Comparison of ENCODE assay signal across 27 cellular contexts in genomic region chr2:77778917-77779316, GRCh38.
"Had no signal": no experiment of that assay in that cellular context is flagged by ENCODE, and none has a peak within 500 bp of the region (broad histone marks: within the 10 kb centered on the region; RNA-seq: fewer than 3 reads in every experiment).

No MANE protein-coding gene starts in this region.

- H3K4me1 Mint-ChIP-seq: activated CD4-positive, alpha-beta T cell treated with anti-CD3 and anti-CD28 coated beads for 36 hours; nephron; stimulated activated effector memory CD8-positive, alpha-beta T cell treated with anti-CD3 and anti-CD28 coated beads, Interleukin-12 subunit alpha, Interleukin-12 subunit beta, amount 100 ng/mL, for 72 hours; stimulated activated naive CD8-positive, alpha-beta T cell treated with anti-CD3 and anti-CD28 coated beads, Interleukin-15, amount 100 ng/mL, for 72 hours had no signal

- FAIRE-seq: endothelial cell of umbilical vein had no signal

- H2AFZ ChIP-seq: hepatocyte had no signal

- H3K9me3 ChIP-seq: neutrophil, ovary, upper lobe of left lung, vagina had no signal

- H3K79me2 ChIP-seq: hepatocyte had no signal

- H3K4me2 ChIP-seq: hepatocyte had no signal

- DNase-seq: activated CD4-positive, alpha-beta T cell treated with anti-CD3 and anti-CD28 coated beads for 36 hours; activated CD4-positive, alpha-beta T cell treated with anti-CD3 and anti-CD28 coated beads, Interleukin-2, amount 50 U/mL, for 4 hours; activated CD4-positive, CD25-positive, alpha-beta regulatory T cell; activated naive CD4-positive, alpha-beta T cell; activated T-cell treated with anti-CD3 and anti-CD28 coated beads for 4 hours; activated T-cell treated with anti-CD3 and anti-CD28 coated beads, Interleukin-2, amount 50 U/mL, for 72 hours; central memory CD4-positive, alpha-beta T cell; islet precursor cell; left cardiac atrium; left ventricle myocardium superior; ovary; stimulated activated CD4-positive, alpha-beta T cell treated with anti-CD3 and anti-CD28 coated beads, Interleukin-12 subunit alpha, Interleukin-12 subunit beta, amount 100 ng/mL, for 4 hours; stimulated activated CD4-positive, alpha-beta T cell treated with anti-CD3 and anti-CD28 coated beads, Interleukin-4, amount 100 ng/mL, for 24 hours; stimulated activated naive CD8-positive, alpha-beta T cell treated with anti-CD3 and anti-CD28 coated beads, Interleukin-15, amount 100 ng/mL, for 72 hours had no signal

- H3K4me3 ChIP-seq: breast epithelium, gastroesophageal sphincter, hepatocyte, ovary, skin epidermis, upper lobe of left lung, vagina had no signal

- H3K36me3 Mint-ChIP-seq: stimulated activated effector memory CD8-positive, alpha-beta T cell treated with anti-CD3 and anti-CD28 coated beads, Interleukin-12 subunit alpha, Interleukin-12 subunit beta, amount 100 ng/mL, for 72 hours had no signal

- H3K27ac Mint-ChIP-seq: activated CD4-positive, alpha-beta T cell treated with anti-CD3 and anti-CD28 coated beads for 36 hours; activated naive CD4-positive, alpha-beta T cell treated with anti-CD3 and anti-CD28 coated beads, Interleukin-2, amount 50 U/mL, for 72 hours; activated T-cell treated with anti-CD3 and anti-CD28 coated beads, Interleukin-2, amount 50 U/mL, for 72 hours; progenitor cell of endocrine pancreas; stimulated activated effector memory CD8-positive, alpha-beta T cell treated with anti-CD3 and anti-CD28 coated beads, Interleukin-12 subunit alpha, Interleukin-12 subunit beta, amount 100 ng/mL, for 72 hours; stimulated activated naive CD8-positive, alpha-beta T cell treated with anti-CD3 and anti-CD28 coated beads, Interleukin-15, amount 100 ng/mL, for 72 hours had no signal

- H3K4me3 Mint-ChIP-seq: activated CD4-positive, alpha-beta T cell treated with anti-CD3 and anti-CD28 coated beads for 36 hours; activated T-cell treated with anti-CD3 and anti-CD28 coated beads, Interleukin-2, amount 50 U/mL, for 72 hours; nephron; stimulated activated effector memory CD8-positive, alpha-beta T cell treated with anti-CD3 and anti-CD28 coated beads, Interleukin-12 subunit alpha, Interleukin-12 subunit beta, amount 100 ng/mL, for 72 hours; stimulated activated naive CD8-positive, alpha-beta T cell treated with anti-CD3 and anti-CD28 coated beads, Interleukin-15, amount 100 ng/mL, for 72 hours had no signal

- H3K36me3 ChIP-seq: breast epithelium, gastroesophageal sphincter, neutrophil, ovary, upper lobe of left lung, vagina had no signal

- H3K27me3 Mint-ChIP-seq: activated CD4-positive, alpha-beta T cell treated with anti-CD3 and anti-CD28 coated beads for 36 hours; progenitor cell of endocrine pancreas; stimulated activated naive CD8-positive, alpha-beta T cell treated with anti-CD3 and anti-CD28 coated beads, Interleukin-15, amount 100 ng/mL, for 72 hours had no signal

- H3K27me3 ChIP-seq: breast epithelium, gastroesophageal sphincter, hepatocyte, neutrophil, ovary, upper lobe of left lung, vagina had no signal

- H3K4me1 ChIP-seq: breast epithelium, gastroesophageal sphincter, upper lobe of left lung, vagina had no signal

- H3K27ac ChIP-seq: breast epithelium, gastroesophageal sphincter, hepatocyte, neutrophil, ovary, skin epidermis, upper lobe of left lung, vagina had no signal

- ATAC-seq: activated CD4-positive, alpha-beta T cell treated with anti-CD3 and anti-CD28 coated beads for 36 hours; activated naive CD4-positive, alpha-beta T cell treated with anti-CD3 and anti-CD28 coated beads, Interleukin-2, amount 50 U/mL, for 72 hours; activated T-cell treated with anti-CD3 and anti-CD28 coated beads, Interleukin-2, amount 50 U/mL, for 72 hours; gastroesophageal sphincter; left cardiac atrium; left ventricle myocardium superior; sciatic nerve; stimulated activated effector memory CD8-positive, alpha-beta T cell treated with anti-CD3 and anti-CD28 coated beads, Interleukin-12 subunit alpha, Interleukin-12 subunit beta, amount 100 ng/mL, for 72 hours; stimulated activated naive CD8-positive, alpha-beta T cell treated with anti-CD3 and anti-CD28 coated beads, Interleukin-15, amount 100 ng/mL, for 72 hours had no signal
